7 cellular contexts compared by ENCODE assay signal in genomic region chr22:43497956-43498855, GRCh38.
"Had no signal": no experiment of that assay in that cellular context is flagged by ENCODE, and none has a peak within 500 bp of the region (broad histone marks: within the 10 kb centered on the region; RNA-seq: fewer than 3 reads in every experiment).

No MANE protein-coding gene starts in this region.

- H3K4me2 ChIP-seq: GM23338 had no signal

- DNase-seq: H9, HCEC 1CT, IMR-90 had no signal

- FAIRE-seq: H1, H54, K562 had no signal

- H3K4me3 ChIP-seq: GM23338, K562 had no signal

- H2AFZ ChIP-seq: GM23338 had no signal
